ENCODE assay signal across 1 cellular context in genomic region chr6:23656257-23656731, GRCh38.
TF ChIP-seq lines count a peak whose summit lies in the region.

No MANE protein-coding gene starts in this region.

TF ChIP-seq in SK-N-SH, 30 proteins besides CTCF, POLR2A, EP300 and RAD21:
- TF ChIP-seq GATA2 (CRISPR knock-in tag; IDR thresholded peaks at IDR 0.05) (no peak), RCOR1 (IDR thresholded peaks at IDR 0.05; ENCODE audit: low read length) (0 out of 2 replicates have a peak, but pooled peaks have one; percentile 16)
TF ChIP-seq in SK-N-SH: peak in this region for 1.
